1 cellular context compared by ENCODE assay signal in the genomic region with DNA sequence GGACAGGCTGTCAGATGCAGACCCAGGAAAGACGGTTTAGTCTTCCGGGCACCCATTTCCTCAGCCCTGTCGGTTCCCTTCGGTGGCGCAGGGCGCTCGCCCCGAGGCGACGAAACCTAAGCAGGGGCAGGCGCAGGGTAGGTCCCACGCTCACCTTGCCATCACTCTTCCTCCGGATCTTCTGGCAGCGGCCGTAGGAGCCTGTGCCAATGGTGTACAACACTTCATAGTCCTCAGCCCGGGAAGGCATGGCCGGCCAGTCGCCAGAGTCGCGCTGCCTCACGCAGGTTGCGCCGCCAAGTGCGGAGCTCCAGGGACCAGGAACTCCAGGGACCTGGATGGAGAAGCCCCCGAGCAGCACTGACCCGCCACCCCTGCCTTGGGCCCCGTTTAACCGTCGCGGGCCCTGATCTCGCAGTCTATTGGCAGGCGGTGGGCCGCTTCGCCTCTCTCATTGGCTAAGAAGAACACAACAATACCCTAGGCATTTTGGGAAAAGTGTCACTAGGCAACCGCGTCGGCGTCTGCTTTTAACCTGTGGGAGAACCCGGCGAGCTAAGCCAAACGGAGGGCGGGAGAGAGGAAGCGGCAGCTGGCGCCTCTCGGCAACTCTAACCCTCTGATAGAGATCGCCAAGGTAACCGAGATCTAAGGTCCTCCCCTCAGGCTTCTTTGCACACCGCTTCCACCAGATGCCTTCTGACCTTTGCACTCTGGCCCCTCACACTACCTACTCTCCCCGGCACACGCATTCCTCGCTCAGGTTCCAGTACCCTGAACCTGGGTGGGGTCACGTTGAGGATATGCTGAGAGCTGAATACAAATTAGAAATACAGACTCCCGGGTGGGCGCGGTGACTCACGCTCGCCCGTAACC.
TF ChIP-seq lines count a peak whose summit lies in the region.

A gene (minus strand): TSS at position 392 of the 876 bp plus-strand sequence. CDS start 142 bp downstream, at position 250.

TF ChIP-seq in GM23338, 12 proteins besides CTCF, POLR2A, EP300 and RAD21 (continued from another document):
- peak; percentile 85 for TF ChIP-seq CREB1 (CRISPR knock-in tag; IDR thresholded peaks at IDR 0.05; ENCODE audit: low read depth)
- TF ChIP-seq POLR2AphosphoS5 (IDR thresholded peaks at IDR 0.05; ENCODE audit: low read depth): peak; percentile 93
- TF ChIP-seq, protein P1, sequence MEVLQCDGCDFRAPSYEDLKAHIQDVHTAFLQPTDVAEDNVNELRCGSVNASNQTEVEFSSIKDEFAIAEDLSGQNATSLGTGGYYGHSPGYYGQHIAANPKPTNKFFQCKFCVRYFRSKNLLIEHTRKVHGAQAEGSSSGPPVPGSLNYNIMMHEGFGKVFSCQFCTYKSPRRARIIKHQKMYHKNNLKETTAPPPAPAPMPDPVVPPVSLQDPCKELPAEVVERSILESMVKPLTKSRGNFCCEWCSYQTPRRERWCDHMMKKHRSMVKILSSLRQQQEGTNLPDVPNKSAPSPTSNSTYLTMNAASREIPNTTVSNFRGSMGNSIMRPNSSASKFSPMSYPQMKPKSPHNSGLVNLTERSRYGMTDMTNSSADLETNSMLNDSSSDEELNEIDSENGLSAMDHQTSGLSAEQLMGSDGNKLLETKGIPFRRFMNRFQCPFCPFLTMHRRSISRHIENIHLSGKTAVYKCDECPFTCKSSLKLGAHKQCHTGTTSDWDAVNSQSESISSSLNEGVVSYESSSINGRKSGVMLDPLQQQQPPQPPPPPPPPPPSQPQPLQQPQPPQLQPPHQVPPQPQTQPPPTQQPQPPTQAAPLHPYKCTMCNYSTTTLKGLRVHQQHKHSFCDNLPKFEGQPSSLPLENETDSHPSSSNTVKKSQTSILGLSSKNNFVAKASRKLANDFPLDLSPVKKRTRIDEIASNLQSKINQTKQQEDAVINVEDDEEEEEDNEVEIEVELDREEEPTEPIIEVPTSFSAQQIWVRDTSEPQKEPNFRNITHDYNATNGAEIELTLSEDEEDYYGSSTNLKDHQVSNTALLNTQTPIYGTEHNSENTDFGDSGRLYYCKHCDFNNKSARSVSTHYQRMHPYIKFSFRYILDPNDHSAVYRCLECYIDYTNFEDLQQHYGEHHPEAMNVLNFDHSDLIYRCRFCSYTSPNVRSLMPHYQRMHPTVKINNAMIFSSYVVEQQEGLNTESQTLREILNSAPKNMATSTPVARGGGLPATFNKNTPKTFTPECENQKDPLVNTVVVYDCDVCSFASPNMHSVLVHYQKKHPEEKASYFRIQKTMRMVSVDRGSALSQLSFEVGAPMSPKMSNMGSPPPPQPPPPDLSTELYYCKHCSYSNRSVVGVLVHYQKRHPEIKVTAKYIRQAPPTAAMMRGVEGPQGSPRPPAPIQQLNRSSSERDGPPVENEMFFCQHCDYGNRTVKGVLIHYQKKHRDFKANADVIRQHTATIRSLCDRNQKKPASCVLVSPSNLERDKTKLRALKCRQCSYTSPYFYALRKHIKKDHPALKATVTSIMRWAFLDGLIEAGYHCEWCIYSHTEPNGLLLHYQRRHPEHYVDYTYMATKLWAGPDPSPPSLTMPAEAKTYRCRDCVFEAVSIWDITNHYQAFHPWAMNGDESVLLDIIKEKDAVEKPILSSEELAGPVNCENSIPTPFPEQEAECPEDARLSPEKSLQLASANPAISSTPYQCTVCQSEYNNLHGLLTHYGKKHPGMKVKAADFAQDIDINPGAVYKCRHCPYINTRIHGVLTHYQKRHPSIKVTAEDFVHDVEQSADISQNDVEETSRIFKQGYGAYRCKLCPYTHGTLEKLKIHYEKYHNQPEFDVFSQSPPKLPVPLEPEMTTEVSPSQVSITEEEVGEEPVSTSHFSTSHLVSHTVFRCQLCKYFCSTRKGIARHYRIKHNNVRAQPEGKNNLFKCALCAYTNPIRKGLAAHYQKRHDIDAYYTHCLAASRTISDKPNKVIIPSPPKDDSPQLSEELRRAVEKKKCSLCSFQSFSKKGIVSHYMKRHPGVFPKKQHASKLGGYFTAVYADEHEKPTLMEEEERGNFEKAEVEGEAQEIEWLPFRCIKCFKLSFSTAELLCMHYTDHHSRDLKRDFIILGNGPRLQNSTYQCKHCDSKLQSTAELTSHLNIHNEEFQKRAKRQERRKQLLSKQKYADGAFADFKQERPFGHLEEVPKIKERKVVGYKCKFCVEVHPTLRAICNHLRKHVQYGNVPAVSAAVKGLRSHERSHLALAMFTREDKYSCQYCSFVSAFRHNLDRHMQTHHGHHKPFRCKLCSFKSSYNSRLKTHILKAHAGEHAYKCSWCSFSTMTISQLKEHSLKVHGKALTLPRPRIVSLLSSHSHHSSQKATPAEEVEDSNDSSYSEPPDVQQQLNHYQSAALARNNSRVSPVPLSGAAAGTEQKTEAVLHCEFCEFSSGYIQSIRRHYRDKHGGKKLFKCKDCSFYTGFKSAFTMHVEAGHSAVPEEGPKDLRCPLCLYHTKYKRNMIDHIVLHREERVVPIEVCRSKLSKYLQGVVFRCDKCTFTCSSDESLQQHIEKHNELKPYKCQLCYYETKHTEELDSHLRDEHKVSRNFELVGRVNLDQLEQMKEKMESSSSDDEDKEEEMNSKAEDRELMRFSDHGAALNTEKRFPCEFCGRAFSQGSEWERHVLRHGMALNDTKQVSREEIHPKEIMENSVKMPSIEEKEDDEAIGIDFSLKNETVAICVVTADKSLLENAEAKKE (CRISPR knock-in tag; IDR thresholded peaks at IDR 0.05): no peak
- TF ChIP-seq, protein P2, sequence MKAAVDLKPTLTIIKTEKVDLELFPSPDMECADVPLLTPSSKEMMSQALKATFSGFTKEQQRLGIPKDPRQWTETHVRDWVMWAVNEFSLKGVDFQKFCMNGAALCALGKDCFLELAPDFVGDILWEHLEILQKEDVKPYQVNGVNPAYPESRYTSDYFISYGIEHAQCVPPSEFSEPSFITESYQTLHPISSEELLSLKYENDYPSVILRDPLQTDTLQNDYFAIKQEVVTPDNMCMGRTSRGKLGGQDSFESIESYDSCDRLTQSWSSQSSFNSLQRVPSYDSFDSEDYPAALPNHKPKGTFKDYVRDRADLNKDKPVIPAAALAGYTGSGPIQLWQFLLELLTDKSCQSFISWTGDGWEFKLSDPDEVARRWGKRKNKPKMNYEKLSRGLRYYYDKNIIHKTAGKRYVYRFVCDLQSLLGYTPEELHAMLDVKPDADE (IDR thresholded peaks at IDR 0.05): no peak
- no peak for TF ChIP-seq ZNF331 (CRISPR knock-in tag; IDR thresholded peaks at IDR 0.05; ENCODE audit: low read depth)
- no peak for TF ChIP-seq NANOG (IDR thresholded peaks at IDR 0.05; ENCODE audit: borderline replicate concordance)
- no peak for TF ChIP-seq EZH2 (IDR thresholded peaks at IDR 0.05; ENCODE audit: low read depth, unreplicated experiment)
